Comparison of ENCODE assay signal across 8 cellular contexts in the genomic region with DNA sequence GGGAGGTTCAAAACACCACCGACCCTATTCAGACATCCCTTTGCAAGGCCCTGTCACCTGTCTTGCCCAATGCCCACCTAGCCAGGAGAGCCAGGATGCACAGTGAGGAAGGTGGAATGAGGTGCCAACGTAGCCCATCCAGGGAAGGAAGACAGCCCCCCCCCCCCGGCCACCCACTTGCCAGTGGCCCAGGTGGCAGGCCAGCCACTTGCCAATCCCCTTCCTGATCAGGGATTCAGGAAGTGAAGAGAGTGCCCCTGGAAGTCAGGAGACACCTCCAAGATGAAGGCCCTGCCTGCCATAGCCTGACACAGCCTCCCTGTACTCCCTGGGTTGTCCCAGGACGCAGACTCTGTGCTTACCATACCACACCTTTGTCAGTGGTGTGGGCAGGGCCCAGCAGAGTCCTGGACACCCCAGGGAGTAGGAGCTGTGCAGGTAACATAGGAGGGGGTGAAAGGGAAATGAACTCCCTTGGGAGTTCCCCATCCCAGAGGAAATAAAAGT. TPM values are rescaled to one million over a fixed set of nuclear protein-coding genes. Genes with fewer than 3 reads are reported as not detected.
DNase-seq lines count a peak whose midpoint lies in the region; ATAC-seq, FAIRE-seq and TF ChIP-seq lines count a peak whose summit lies in the region.

No MANE protein-coding gene starts in this region.

- no peaks in the 10 kb centered on the region for H3K9me3 ChIP-seq in A549

- TF ChIP-seq CTCF in A549 (IDR thresholded peaks at IDR 0.05) (no peak), GM13976 (IDR thresholded peaks at IDR 0.05; ENCODE audit: borderline replicate concordance, control extremely low read depth, extremely low read depth, insufficient read depth, missing control alignments) (no peak)
- no peak for TF ChIP-seq CTCF in activated CD8-positive, alpha-beta T cell treated with anti-CD3 and anti-CD28 coated beads for 36 hours (IDR thresholded peaks at IDR 0.05)

- H3K27ac Mint-ChIP-seq in activated CD8-positive, alpha-beta T cell treated with anti-CD3 and anti-CD28 coated beads for 36 hours: peak overlapping the region; percentile 84
- H3K27ac Mint-ChIP-seq in memory B cell: no peak overlapping the region

- peak; percentile 3 to 10; a peak in 2 of 6 replicates for ATAC-seq in A549
- peak; percentile 0 for ATAC-seq in GM21619 (IDR thresholded peaks at IDR 0.05; ENCODE audit: unreplicated experiment)
- ATAC-seq in activated CD8-positive, alpha-beta T cell treated with anti-CD3 and anti-CD28 coated beads for 36 hours: no peak
- no peak for ATAC-seq in memory B cell (ENCODE audit: low read depth)

- in situ Hi-C loops in GM13976 (cut with MboI; ENCODE audit: low sequenced_read_pairs, unreplicated experiment): no loop called here

- CTCF ChIA-PET in A549 (lab: Yijun Ruan, JAX): interaction anchor here (0.7 to 14.0 kb wide), 10 partner anchors 12 to 407 kb away, joined by 3 to 235 read pairs (median 6); a partner anchor contains a TSS
- CTCF ChIA-PET in activated CD8-positive, alpha-beta T cell treated with anti-CD3 and anti-CD28 coated beads for 36 hours (lab: Charles Lee): interaction anchor here (1.0 to 6.2 kb wide), 9 partner anchors 11 to 406 kb away, joined by 3 to 81 read pairs (median 6); a partner anchor contains a TSS

- H3K4me2 ChIP-seq in A549: peak overlapping the region; percentile 87

- H3K4me1 Mint-ChIP-seq in activated CD8-positive, alpha-beta T cell treated with anti-CD3 and anti-CD28 coated beads for 36 hours (ENCODE audit: low read depth): peaks cover 25% of the 10 kb centered on the region
- peaks cover 12% of the 10 kb centered on the region for H3K4me1 Mint-ChIP-seq in memory B cell

- DNase-seq in A549 (ENCODE audit: low read depth in 1 of 2, low spot score in 1 of 2) (no peak), memory B cell (ENCODE audit: low spot score in 2 of 2) (no peak), amniotic stem cell (lab: John Stamatoyannopoulos, UW) (no peak), NCI-H1092 treated with DMSO at 0.1 percent for 48 hours (lab: John Stamatoyannopoulos, UW) (no peak), GM13976 (ENCODE audit: low spot score) (no peak), iPS-NIHi11 (ENCODE audit: low spot score) (no peak)
- DNase-seq in activated CD8-positive, alpha-beta T cell treated with anti-CD3 and anti-CD28 coated beads for 36 hours: no peak

- no peak for TF ChIP-seq RAD21 in A549 (conservative IDR thresholded peaks at IDR 0.05 in 1 of 2, IDR thresholded peaks at IDR 0.05 in 1 of 2)

- peak overlapping the region; percentile 98 for H3K4me3 Mint-ChIP-seq in activated CD8-positive, alpha-beta T cell treated with anti-CD3 and anti-CD28 coated beads for 36 hours
- H3K4me3 Mint-ChIP-seq in memory B cell: peak overlapping the region; percentile 98

- peaks cover 3% of the 10 kb centered on the region for H3K36me3 Mint-ChIP-seq in activated CD8-positive, alpha-beta T cell treated with anti-CD3 and anti-CD28 coated beads for 36 hours (ENCODE audit: low read depth)
- no peaks in the 10 kb centered on the region for H3K36me3 Mint-ChIP-seq in memory B cell

- H3K9me3 Mint-ChIP-seq in activated CD8-positive, alpha-beta T cell treated with anti-CD3 and anti-CD28 coated beads for 36 hours: no peaks in the 10 kb centered on the region
- no peaks in the 10 kb centered on the region for H3K9me3 Mint-ChIP-seq in memory B cell

- no peak for TF ChIP-seq POLR2A in A549 (IDR thresholded peaks at IDR 0.05; ENCODE audit: low read length)

- TF ChIP-seq EP300 in A549 (IDR thresholded peaks at IDR 0.05): no peak

- H3K27ac ChIP-seq in A549: peak overlapping the region; percentile 87 to 97

- H3K4me3 ChIP-seq in A549: peak overlapping the region; percentile 40; the same call in 2 of the 3 replicates

- POLR2A ChIA-PET in A549 (lab: Yijun Ruan, JAX): interaction anchor here (2.0 to 3.4 kb wide), 2 partner anchors 10 to 302 kb away, joined by 4 to 21 read pairs; a partner anchor contains a TSS
- POLR2A ChIA-PET in activated CD8-positive, alpha-beta T cell treated with anti-CD3 and anti-CD28 coated beads for 36 hours (lab: Charles Lee): interaction anchor here (1.1 to 1.8 kb wide), 3 partner anchors 302 to 348 kb away, joined by 3 to 13 read pairs (median 5); a partner anchor contains a TSS

- intact Hi-C loops in activated CD8-positive, alpha-beta T cell treated with anti-CD3 and anti-CD28 coated beads for 36 hours (cut with micrococcal nuclease): no loop called here

- peaks cover 8% of the 10 kb centered on the region for H3K27me3 Mint-ChIP-seq in activated CD8-positive, alpha-beta T cell treated with anti-CD3 and anti-CD28 coated beads for 36 hours
- peaks cover 14% of the 10 kb centered on the region for H3K27me3 Mint-ChIP-seq in memory B cell

- H3K4me1 ChIP-seq in A549: peaks cover 48% of the 10 kb centered on the region

- WGBS in A549 (ENCODE audit: missing lambda C conversion rate): 100% methylated on average over 2 of the region's 4 CpGs

- FAIRE-seq in A549 (lab: Jason Lieb, UNC): no peak

TF ChIP-seq in A549, 52 proteins besides CTCF, POLR2A, EP300 and RAD21 (continues in another document):
- TF ChIP-seq EHMT2 (IDR thresholded peaks at IDR 0.05; ENCODE audit: low read depth) (no peak), FOSL2 (IDR thresholded peaks at IDR 0.05) (no peak), FOSL2 (CRISPR knock-in tag; IDR thresholded peaks at IDR 0.05) (no peak), NPAS2 (CRISPR knock-in tag; IDR thresholded peaks at IDR 0.05; ENCODE audit: borderline replicate concordance) (no peak), RNF2 (IDR thresholded peaks at IDR 0.05; ENCODE audit: borderline replicate concordance, low read depth) (no peak), CBX8 (IDR thresholded peaks at IDR 0.05) (no peak), POLR2AphosphoS2 (conservative IDR thresholded peaks at IDR 0.05; ENCODE audit: low read length) (no peak), NFE2L2 (conservative IDR thresholded peaks at IDR 0.05; ENCODE audit: low read length) (no peak)
- TF ChIP-seq, protein P1, sequence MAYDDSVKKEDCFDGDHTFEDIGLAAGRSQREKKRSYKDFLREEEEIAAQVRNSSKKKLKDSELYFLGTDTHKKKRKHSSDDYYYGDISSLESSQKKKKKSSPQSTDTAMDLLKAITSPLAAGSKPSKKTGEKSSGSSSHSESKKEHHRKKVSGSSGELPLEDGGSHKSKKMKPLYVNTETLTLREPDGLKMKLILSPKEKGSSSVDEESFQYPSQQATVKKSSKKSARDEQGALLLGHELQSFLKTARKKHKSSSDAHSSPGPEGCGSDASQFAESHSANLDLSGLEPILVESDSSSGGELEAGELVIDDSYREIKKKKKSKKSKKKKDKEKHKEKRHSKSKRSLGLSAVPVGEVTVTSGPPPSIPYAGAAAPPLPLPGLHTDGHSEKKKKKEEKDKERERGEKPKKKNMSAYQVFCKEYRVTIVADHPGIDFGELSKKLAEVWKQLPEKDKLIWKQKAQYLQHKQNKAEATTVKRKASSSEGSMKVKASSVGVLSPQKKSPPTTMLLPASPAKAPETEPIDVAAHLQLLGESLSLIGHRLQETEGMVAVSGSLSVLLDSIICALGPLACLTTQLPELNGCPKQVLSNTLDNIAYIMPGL (CRISPR knock-in tag; IDR thresholded peaks at IDR 0.05; ENCODE audit: borderline replicate concordance): no peak
- TF ChIP-seq, protein P2, sequence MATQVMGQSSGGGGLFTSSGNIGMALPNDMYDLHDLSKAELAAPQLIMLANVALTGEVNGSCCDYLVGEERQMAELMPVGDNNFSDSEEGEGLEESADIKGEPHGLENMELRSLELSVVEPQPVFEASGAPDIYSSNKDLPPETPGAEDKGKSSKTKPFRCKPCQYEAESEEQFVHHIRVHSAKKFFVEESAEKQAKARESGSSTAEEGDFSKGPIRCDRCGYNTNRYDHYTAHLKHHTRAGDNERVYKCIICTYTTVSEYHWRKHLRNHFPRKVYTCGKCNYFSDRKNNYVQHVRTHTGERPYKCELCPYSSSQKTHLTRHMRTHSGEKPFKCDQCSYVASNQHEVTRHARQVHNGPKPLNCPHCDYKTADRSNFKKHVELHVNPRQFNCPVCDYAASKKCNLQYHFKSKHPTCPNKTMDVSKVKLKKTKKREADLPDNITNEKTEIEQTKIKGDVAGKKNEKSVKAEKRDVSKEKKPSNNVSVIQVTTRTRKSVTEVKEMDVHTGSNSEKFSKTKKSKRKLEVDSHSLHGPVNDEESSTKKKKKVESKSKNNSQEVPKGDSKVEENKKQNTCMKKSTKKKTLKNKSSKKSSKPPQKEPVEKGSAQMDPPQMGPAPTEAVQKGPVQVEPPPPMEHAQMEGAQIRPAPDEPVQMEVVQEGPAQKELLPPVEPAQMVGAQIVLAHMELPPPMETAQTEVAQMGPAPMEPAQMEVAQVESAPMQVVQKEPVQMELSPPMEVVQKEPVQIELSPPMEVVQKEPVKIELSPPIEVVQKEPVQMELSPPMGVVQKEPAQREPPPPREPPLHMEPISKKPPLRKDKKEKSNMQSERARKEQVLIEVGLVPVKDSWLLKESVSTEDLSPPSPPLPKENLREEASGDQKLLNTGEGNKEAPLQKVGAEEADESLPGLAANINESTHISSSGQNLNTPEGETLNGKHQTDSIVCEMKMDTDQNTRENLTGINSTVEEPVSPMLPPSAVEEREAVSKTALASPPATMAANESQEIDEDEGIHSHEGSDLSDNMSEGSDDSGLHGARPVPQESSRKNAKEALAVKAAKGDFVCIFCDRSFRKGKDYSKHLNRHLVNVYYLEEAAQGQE (IDR thresholded peaks at IDR 0.05): no peak

RNA-seq across cellular contexts. Expression of a gene that starts 54.7 kb away (rescaled TPM):
- polyA plus RNA-seq in A549 (2011; rRNA removed) (47.1 and 48.2 TPM in 2 replicates), A549 (2017; fragmentation: RNase III; extraction: RNeasy Plus Mini Kit Qiagen cat#74134 plus additional on column Dnase treatment) (55.3 to 56.5 TPM (median 56.3 TPM) in 3 replicates)
- 108 and 113 TPM in 2 replicates for polyA plus RNA-seq in A549 (2012; cell fraction: cytosol; rRNA removed)
- 49.1 and 67.3 TPM in 2 replicates for polyA plus RNA-seq in A549 (2012; cell fraction: nucleus; rRNA removed)
- polyA minus RNA-seq in A549 (2011; rRNA and poly(A)+ RNA removed): 17.1 and 19.3 TPM in 2 replicates
- 10 to 100 TPM; 42.8 to 44.3 TPM for total RNA-seq in activated CD8-positive, alpha-beta T cell treated with anti-CD3 and anti-CD28 coated beads for 36 hours

RNA-seq across cellular contexts. Expression of a gene that starts 54.8 kb away (rescaled TPM):
- polyA plus RNA-seq in A549 (2011; rRNA removed): 24.0 and 25.4 TPM in 2 replicates
- 26.0 and 33.3 TPM in 2 replicates for polyA plus RNA-seq in A549 (2012; cell fraction: cytosol; rRNA removed)
- 50.9 and 59.9 TPM in 2 replicates for polyA plus RNA-seq in A549 (2012; cell fraction: nucleus; rRNA removed)
- polyA plus RNA-seq in A549 (2017; fragmentation: RNase III; extraction: RNeasy Plus Mini Kit Qiagen cat#74134 plus additional on column Dnase treatment): 18.3 to 22.2 TPM (median 21.6 TPM) in 3 replicates
- 32.9 and 44.4 TPM in 2 replicates for polyA minus RNA-seq in A549 (2011; rRNA and poly(A)+ RNA removed)
- 10 to 100 TPM in 1 of 2 experiments, 1 to 10 TPM in 1; 9.1 to 12.9 TPM for total RNA-seq in activated CD8-positive, alpha-beta T cell treated with anti-CD3 and anti-CD28 coated beads for 36 hours

Comparison
In these comparisons a context has a peak if more than half of its experiments do, and no peak if none do; other contexts are left out.
1. ATAC-seq: peak in A549 (2 of 2) and GM21619 (single experiment); none in activated CD8-positive, alpha-beta T cell treated with anti-CD3 and anti-CD28 coated beads for 36 hours (single experiment) and memory B cell (single experiment).